ENCODE assay signal across 14 cellular contexts in the genomic region with DNA sequence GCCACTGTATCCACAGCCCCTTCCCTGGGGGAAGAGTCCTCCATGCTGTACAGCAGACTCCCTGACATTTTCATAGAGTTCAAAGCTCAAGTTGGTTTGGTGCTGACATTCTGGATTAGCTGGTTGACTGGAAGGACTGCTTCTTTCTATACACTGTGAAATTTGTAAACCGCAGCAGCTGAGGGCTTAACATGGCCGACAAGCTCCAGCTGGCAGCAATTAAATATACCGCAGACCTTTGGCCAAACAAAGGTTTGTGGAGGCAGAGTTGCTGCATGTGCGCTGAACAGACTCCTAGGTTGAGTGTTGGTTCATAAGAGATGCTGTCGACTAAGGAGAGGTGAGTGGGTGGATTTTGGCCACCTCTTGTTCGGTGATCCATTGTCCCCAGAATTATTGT.
"Had no signal": no experiment of that assay in that cellular context is flagged by ENCODE, and none has a peak within 500 bp of the region (broad histone marks: within the 10 kb centered on the region; RNA-seq: fewer than 3 reads in every experiment).

No MANE protein-coding gene starts in this region.

- DNase-seq: activated CD4-positive, CD25-positive, alpha-beta regulatory T cell treated with anti-CD3 and anti-CD28 coated beads, Interleukin-2, amount 50 U/mL, for 72 hours; activated naive CD4-positive, alpha-beta T cell treated with anti-CD3 and anti-CD28 coated beads for 36 hours; activated naive CD8-positive, alpha-beta T cell treated with anti-CD3 and anti-CD28 coated beads, Interleukin-2, amount 50 U/mL, for 24 hours; hypothalamus; left ventricle myocardium inferior; occipital lobe; stimulated activated naive CD8-positive, alpha-beta T cell treated with anti-CD3 and anti-CD28 coated beads, Interleukin-15, amount 100 ng/mL, for 72 hours; T-helper 1 cell; T1000 had no signal

- H3K27me3 Mint-ChIP-seq: activated naive CD8-positive, alpha-beta T cell treated with anti-CD3 and anti-CD28 coated beads, Interleukin-2, amount 50 U/mL, for 24 hours; activated T-helper 17 cell treated with anti-CD3 and anti-CD28 coated beads, Interleukin-2, amount 50 U/mL, for 72 hours; natural killer cell treated with Interleukin-12 subunit alpha and Interleukin-12 subunit beta and Interleukin-15 and Interleukin-18, amount 100 ng/mL, for 72 hours; stimulated activated naive CD8-positive, alpha-beta T cell treated with anti-CD3 and anti-CD28 coated beads, Interleukin-15, amount 100 ng/mL, for 72 hours had no signal

- ATAC-seq: activated naive CD8-positive, alpha-beta T cell treated with anti-CD3 and anti-CD28 coated beads, Interleukin-2, amount 50 U/mL, for 24 hours; activated T-helper 17 cell treated with anti-CD3 and anti-CD28 coated beads, Interleukin-2, amount 50 U/mL, for 72 hours; natural killer cell treated with Interleukin-12 subunit alpha and Interleukin-12 subunit beta and Interleukin-15 and Interleukin-18, amount 100 ng/mL, for 72 hours; stimulated activated naive CD8-positive, alpha-beta T cell treated with anti-CD3 and anti-CD28 coated beads, Interleukin-15, amount 100 ng/mL, for 72 hours had no signal

- H3K9me3 Mint-ChIP-seq: activated naive CD4-positive, alpha-beta T cell treated with anti-CD3 and anti-CD28 coated beads for 36 hours; activated naive CD8-positive, alpha-beta T cell treated with anti-CD3 and anti-CD28 coated beads, Interleukin-2, amount 50 U/mL, for 24 hours; activated T-helper 17 cell treated with anti-CD3 and anti-CD28 coated beads, Interleukin-2, amount 50 U/mL, for 72 hours; natural killer cell treated with Interleukin-12 subunit alpha and Interleukin-12 subunit beta and Interleukin-15 and Interleukin-18, amount 100 ng/mL, for 72 hours; stimulated activated naive CD8-positive, alpha-beta T cell treated with anti-CD3 and anti-CD28 coated beads, Interleukin-15, amount 100 ng/mL, for 72 hours had no signal

- H3K27me3 ChIP-seq: ascending aorta, breast epithelium, right atrium auricular region had no signal

- H3K4me3 ChIP-seq: ascending aorta, breast epithelium, left ventricle myocardium inferior, right atrium auricular region had no signal

- H3K9me3 ChIP-seq: ascending aorta, breast epithelium, left ventricle myocardium inferior, right atrium auricular region had no signal

- H3K36me3 ChIP-seq: breast epithelium, right atrium auricular region had no signal

- H3K27ac Mint-ChIP-seq: activated naive CD4-positive, alpha-beta T cell treated with anti-CD3 and anti-CD28 coated beads for 36 hours; activated naive CD8-positive, alpha-beta T cell treated with anti-CD3 and anti-CD28 coated beads, Interleukin-2, amount 50 U/mL, for 24 hours; stimulated activated naive CD8-positive, alpha-beta T cell treated with anti-CD3 and anti-CD28 coated beads, Interleukin-15, amount 100 ng/mL, for 72 hours had no signal

- H3K4me3 Mint-ChIP-seq: activated naive CD4-positive, alpha-beta T cell treated with anti-CD3 and anti-CD28 coated beads for 36 hours; activated naive CD8-positive, alpha-beta T cell treated with anti-CD3 and anti-CD28 coated beads, Interleukin-2, amount 50 U/mL, for 24 hours; activated T-helper 17 cell treated with anti-CD3 and anti-CD28 coated beads, Interleukin-2, amount 50 U/mL, for 72 hours; natural killer cell treated with Interleukin-12 subunit alpha and Interleukin-12 subunit beta and Interleukin-15 and Interleukin-18, amount 100 ng/mL, for 72 hours; stimulated activated naive CD8-positive, alpha-beta T cell treated with anti-CD3 and anti-CD28 coated beads, Interleukin-15, amount 100 ng/mL, for 72 hours had no signal

- H3K4me1 Mint-ChIP-seq: activated T-helper 17 cell treated with anti-CD3 and anti-CD28 coated beads, Interleukin-2, amount 50 U/mL, for 72 hours had no signal

- H3K4me1 ChIP-seq: breast epithelium had no signal
